Comparison of ENCODE assay signal across 1 cellular context in the genomic region with DNA sequence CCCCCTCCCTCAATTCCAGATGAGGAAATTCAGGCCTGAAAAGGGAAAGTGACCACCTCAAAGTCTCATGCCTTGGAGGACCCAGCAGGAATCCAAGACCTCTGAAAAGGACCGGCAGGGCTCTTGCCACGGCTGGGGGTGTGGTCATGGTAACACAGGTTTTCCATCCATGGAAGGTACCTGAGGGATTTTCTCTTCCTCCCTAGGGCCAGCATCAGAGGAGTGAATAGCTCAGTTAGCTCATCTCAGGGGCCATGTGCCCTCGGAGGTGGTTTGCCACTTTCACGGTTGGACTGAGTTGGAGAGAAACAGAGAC.
TF ChIP-seq lines count a peak whose summit lies in the region.

No MANE protein-coding gene starts in this region.

TF ChIP-seq in GM12878, 131 proteins besides CTCF, POLR2A, EP300 and RAD21:
- TF ChIP-seq POU2F2 (IDR thresholded peaks at IDR 0.05; ENCODE audit: borderline replicate concordance, low read depth, low read length), result 0 out of 3 replicates have a peak, but pooled peaks have one; percentile 17
- TF ChIP-seq NFYA (IDR thresholded peaks at IDR 0.05; ENCODE audit: borderline replicate concordance, low read depth, low read length), result no peak
- no peak for TF ChIP-seq MYB (IDR thresholded peaks at IDR 0.05; ENCODE audit: borderline replicate concordance, low read depth, low read length)
- TF ChIP-seq BHLHE40 (IDR thresholded peaks at IDR 0.05; ENCODE audit: borderline replicate concordance in 1 of 2, low read depth in 2 of 2, low read length in 1 of 2), result no peak
- no peak for TF ChIP-seq ZBED1 (IDR thresholded peaks at IDR 0.05; ENCODE audit: borderline replicate concordance)
- TF ChIP-seq MEF2A (IDR thresholded peaks at IDR 0.05; ENCODE audit: insufficient read depth, low read depth, low read length), result no peak
- TF ChIP-seq MEF2B (IDR thresholded peaks at IDR 0.05; ENCODE audit: partially characterized antibody, poor library complexity, severe bottlenecking), result peak; percentile 51
- peak; percentile 96; the same call in 1 of the 2 replicates for TF ChIP-seq WRNIP1 (IDR thresholded peaks at IDR 0.05; ENCODE audit: borderline replicate concordance, low read depth, low read length)
- TF ChIP-seq ATF7 (IDR thresholded peaks at IDR 0.05; ENCODE audit: low read depth), result peak; percentile 50
- peak in 1 of 2 experiments; percentile 38; a peak in 2 of 4 replicates for TF ChIP-seq IKZF2 (IDR thresholded peaks at IDR 0.05)
- 0 out of 2 replicates have a peak, but pooled peaks have one; percentile 44 for TF ChIP-seq BMI1 (IDR thresholded peaks at IDR 0.05; ENCODE audit: borderline replicate concordance)
- TF ChIP-seq, protein P1, sequence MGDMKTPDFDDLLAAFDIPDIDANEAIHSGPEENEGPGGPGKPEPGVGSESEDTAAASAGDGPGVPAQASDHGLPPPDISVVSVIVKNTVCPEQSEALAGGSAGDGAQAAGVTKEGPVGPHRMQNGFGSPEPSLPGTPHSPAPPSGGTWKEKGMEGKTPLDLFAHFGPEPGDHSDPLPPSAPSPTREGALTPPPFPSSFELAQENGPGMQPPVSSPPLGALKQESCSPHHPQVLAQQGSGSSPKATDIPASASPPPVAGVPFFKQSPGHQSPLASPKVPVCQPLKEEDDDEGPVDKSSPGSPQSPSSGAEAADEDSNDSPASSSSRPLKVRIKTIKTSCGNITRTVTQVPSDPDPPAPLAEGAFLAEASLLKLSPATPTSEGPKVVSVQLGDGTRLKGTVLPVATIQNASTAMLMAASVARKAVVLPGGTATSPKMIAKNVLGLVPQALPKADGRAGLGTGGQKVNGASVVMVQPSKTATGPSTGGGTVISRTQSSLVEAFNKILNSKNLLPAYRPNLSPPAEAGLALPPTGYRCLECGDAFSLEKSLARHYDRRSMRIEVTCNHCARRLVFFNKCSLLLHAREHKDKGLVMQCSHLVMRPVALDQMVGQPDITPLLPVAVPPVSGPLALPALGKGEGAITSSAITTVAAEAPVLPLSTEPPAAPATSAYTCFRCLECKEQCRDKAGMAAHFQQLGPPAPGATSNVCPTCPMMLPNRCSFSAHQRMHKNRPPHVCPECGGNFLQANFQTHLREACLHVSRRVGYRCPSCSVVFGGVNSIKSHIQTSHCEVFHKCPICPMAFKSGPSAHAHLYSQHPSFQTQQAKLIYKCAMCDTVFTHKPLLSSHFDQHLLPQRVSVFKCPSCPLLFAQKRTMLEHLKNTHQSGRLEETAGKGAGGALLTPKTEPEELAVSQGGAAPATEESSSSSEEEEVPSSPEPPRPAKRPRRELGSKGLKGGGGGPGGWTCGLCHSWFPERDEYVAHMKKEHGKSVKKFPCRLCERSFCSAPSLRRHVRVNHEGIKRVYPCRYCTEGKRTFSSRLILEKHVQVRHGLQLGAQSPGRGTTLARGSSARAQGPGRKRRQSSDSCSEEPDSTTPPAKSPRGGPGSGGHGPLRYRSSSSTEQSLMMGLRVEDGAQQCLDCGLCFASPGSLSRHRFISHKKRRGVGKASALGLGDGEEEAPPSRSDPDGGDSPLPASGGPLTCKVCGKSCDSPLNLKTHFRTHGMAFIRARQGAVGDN (IDR thresholded peaks at IDR 0.05), result no peak
- peak; percentile 54; the same call in 1 of the 2 replicates for TF ChIP-seq RAD51 (IDR thresholded peaks at IDR 0.05)
- peak; percentile 16; the same call in 1 of the 2 replicates for TF ChIP-seq MTA2 (IDR thresholded peaks at IDR 0.05; ENCODE audit: low read depth)
- TF ChIP-seq, protein P2, sequence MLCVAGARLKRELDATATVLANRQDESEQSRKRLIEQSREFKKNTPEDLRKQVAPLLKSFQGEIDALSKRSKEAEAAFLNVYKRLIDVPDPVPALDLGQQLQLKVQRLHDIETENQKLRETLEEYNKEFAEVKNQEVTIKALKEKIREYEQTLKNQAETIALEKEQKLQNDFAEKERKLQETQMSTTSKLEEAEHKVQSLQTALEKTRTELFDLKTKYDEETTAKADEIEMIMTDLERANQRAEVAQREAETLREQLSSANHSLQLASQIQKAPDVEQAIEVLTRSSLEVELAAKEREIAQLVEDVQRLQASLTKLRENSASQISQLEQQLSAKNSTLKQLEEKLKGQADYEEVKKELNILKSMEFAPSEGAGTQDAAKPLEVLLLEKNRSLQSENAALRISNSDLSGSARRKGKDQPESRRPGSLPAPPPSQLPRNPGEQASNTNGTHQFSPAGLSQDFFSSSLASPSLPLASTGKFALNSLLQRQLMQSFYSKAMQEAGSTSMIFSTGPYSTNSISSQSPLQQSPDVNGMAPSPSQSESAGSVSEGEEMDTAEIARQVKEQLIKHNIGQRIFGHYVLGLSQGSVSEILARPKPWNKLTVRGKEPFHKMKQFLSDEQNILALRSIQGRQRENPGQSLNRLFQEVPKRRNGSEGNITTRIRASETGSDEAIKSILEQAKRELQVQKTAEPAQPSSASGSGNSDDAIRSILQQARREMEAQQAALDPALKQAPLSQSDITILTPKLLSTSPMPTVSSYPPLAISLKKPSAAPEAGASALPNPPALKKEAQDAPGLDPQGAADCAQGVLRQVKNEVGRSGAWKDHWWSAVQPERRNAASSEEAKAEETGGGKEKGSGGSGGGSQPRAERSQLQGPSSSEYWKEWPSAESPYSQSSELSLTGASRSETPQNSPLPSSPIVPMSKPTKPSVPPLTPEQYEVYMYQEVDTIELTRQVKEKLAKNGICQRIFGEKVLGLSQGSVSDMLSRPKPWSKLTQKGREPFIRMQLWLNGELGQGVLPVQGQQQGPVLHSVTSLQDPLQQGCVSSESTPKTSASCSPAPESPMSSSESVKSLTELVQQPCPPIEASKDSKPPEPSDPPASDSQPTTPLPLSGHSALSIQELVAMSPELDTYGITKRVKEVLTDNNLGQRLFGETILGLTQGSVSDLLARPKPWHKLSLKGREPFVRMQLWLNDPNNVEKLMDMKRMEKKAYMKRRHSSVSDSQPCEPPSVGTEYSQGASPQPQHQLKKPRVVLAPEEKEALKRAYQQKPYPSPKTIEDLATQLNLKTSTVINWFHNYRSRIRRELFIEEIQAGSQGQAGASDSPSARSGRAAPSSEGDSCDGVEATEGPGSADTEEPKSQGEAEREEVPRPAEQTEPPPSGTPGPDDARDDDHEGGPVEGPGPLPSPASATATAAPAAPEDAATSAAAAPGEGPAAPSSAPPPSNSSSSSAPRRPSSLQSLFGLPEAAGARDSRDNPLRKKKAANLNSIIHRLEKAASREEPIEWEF (IDR thresholded peaks at IDR 0.05; ENCODE audit: insufficient replicate concordance, low read depth, low read length), result no peak
- no peak for TF ChIP-seq CBX3 (IDR thresholded peaks at IDR 0.05; ENCODE audit: borderline replicate concordance, low read depth)
- TF ChIP-seq EED (IDR thresholded peaks at IDR 0.05; ENCODE audit: low read depth), result no peak
- peak; percentile 70 for TF ChIP-seq PAX5 (IDR thresholded peaks at IDR 0.05; ENCODE audit: borderline replicate concordance, low read depth, low read length)
- TF ChIP-seq, protein P3, sequence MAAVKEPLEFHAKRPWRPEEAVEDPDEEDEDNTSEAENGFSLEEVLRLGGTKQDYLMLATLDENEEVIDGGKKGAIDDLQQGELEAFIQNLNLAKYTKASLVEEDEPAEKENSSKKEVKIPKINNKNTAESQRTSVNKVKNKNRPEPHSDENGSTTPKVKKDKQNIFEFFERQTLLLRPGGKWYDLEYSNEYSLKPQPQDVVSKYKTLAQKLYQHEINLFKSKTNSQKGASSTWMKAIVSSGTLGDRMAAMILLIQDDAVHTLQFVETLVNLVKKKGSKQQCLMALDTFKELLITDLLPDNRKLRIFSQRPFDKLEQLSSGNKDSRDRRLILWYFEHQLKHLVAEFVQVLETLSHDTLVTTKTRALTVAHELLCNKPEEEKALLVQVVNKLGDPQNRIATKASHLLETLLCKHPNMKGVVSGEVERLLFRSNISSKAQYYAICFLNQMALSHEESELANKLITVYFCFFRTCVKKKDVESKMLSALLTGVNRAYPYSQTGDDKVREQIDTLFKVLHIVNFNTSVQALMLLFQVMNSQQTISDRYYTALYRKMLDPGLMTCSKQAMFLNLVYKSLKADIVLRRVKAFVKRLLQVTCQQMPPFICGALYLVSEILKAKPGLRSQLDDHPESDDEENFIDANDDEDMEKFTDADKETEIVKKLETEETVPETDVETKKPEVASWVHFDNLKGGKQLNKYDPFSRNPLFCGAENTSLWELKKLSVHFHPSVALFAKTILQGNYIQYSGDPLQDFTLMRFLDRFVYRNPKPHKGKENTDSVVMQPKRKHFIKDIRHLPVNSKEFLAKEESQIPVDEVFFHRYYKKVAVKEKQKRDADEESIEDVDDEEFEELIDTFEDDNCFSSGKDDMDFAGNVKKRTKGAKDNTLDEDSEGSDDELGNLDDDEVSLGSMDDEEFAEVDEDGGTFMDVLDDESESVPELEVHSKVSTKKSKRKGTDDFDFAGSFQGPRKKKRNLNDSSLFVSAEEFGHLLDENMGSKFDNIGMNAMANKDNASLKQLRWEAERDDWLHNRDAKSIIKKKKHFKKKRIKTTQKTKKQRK (IDR thresholded peaks at IDR 0.05; ENCODE audit: low read depth, low read length), result no peak
- TF ChIP-seq SPI1 (IDR thresholded peaks at IDR 0.05; ENCODE audit: borderline replicate concordance, insufficient read depth, low read depth, low read length), result 0 out of 2 replicates have a peak, but pooled peaks have one; percentile 1
TF ChIP-seq in GM12878: peak in this region for 10.
